Comparison of ENCODE assay signal across 8 cellular contexts in the genomic region with DNA sequence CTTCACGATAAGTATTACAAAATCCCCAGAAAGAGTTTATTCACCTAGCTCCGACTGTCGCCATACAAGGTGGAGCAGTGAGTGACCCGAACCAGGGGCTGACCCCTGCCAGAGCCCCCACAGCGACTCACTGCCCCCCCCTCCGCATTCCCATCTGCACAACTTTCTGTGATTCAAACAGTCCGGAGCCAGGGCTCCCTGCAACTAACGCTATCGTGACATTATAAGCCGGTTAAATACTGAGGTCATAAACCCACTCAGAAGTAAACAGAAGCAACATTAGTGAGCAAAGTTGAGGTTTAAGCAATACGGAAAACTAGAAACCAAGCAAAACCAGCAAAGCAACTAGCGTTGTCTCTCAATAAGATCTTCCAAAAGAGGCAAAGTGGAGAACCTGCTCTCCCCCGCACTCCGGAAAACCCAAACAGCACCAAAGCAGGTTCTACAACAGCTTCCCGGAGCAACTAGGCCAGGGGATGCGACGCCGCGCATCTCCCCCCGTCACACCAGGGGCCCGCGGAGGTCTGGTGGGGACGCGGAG. TPM values are rescaled to one million over a fixed set of nuclear protein-coding genes. Genes with fewer than 3 reads are reported as not detected.
A peak's percentile ranks its signal among the peaks of the same experiment; 100 is the strongest.
DNase-seq lines count a peak whose midpoint lies in the region; ATAC-seq and TF ChIP-seq lines count a peak whose summit lies in the region.

No MANE protein-coding gene starts in this region.

- TF ChIP-seq POLR2A in prostate gland (IDR thresholded peaks at IDR 0.05): no peak

- CTCF ChIA-PET in activated CD8-positive, alpha-beta T cell treated with anti-CD3 and anti-CD28 coated beads for 36 hours (lab: Charles Lee): interaction anchor here (0.7 to 4.5 kb wide), 13 partner anchors 8 to 350 kb away, joined by 3 to 99 read pairs (median 4); no protein-coding TSS in a partner anchor

- DNase-seq in activated CD8-positive, alpha-beta T cell treated with anti-CD3 and anti-CD28 coated beads for 36 hours: peak; percentile 28
- peak; percentile 11 for DNase-seq in globus pallidus (ENCODE audit: low spot score)
- no peak for DNase-seq in prostate gland (ENCODE audit: low spot score)
- no peak for DNase-seq in middle frontal gyrus (ENCODE audit: extremely low spot score, low spot score)

- POLR2A ChIA-PET in activated CD8-positive, alpha-beta T cell treated with anti-CD3 and anti-CD28 coated beads for 36 hours (lab: Charles Lee): interaction anchor here (0.7 to 3.1 kb wide), 11 partner anchors 9 to 825 kb away, joined by 3 to 16 read pairs (median 4); partner anchors contain the start of genes ELP6 and PTPN23

- ATAC-seq in HG03354 (IDR thresholded peaks at IDR 0.05; ENCODE audit: poor library complexity, severe bottlenecking, unreplicated experiment): peak; percentile 2
- peak; percentile 11 for ATAC-seq in activated CD8-positive, alpha-beta T cell treated with anti-CD3 and anti-CD28 coated beads for 36 hours
- no peak for ATAC-seq in HG02852 (IDR thresholded peaks at IDR 0.05; ENCODE audit: unreplicated experiment)
- no peak for ATAC-seq in HG03039 (IDR thresholded peaks at IDR 0.05; ENCODE audit: unreplicated experiment)

- peak overlapping the region; percentile 91 for H3K4me3 Mint-ChIP-seq in activated CD8-positive, alpha-beta T cell treated with anti-CD3 and anti-CD28 coated beads for 36 hours

- H3K36me3 Mint-ChIP-seq in activated CD8-positive, alpha-beta T cell treated with anti-CD3 and anti-CD28 coated beads for 36 hours (ENCODE audit: low read depth): peaks cover 16% of the 10 kb centered on the region

- peak overlapping the region; percentile 94 for H3K27ac ChIP-seq in C4-2B
- peak overlapping the region; percentile 67 to 74 for H3K27ac ChIP-seq in prostate gland

- intact Hi-C loops in activated CD8-positive, alpha-beta T cell treated with anti-CD3 and anti-CD28 coated beads for 36 hours (cut with micrococcal nuclease): no loop called here
- intact Hi-C loops in prostate gland (cut with DNase I): no loop called here

- H3K9me3 ChIP-seq in prostate gland: no peaks in the 10 kb centered on the region

- no peaks in the 10 kb centered on the region for H3K4me1 ChIP-seq in prostate gland (replicated peaks)

- no peaks in the 10 kb centered on the region for H3K36me3 ChIP-seq in prostate gland

- peak overlapping the region; percentile 85 to 99 for H3K4me3 ChIP-seq in prostate gland

- no peak for TF ChIP-seq CTCF in C4-2B (conservative IDR thresholded peaks at IDR 0.05)
- no peak for TF ChIP-seq CTCF in activated CD8-positive, alpha-beta T cell treated with anti-CD3 and anti-CD28 coated beads for 36 hours (IDR thresholded peaks at IDR 0.05)
- TF ChIP-seq CTCF in prostate gland (IDR thresholded peaks at IDR 0.05): no peak

- H3K4me1 Mint-ChIP-seq in activated CD8-positive, alpha-beta T cell treated with anti-CD3 and anti-CD28 coated beads for 36 hours (ENCODE audit: low read depth): peaks cover 32% of the 10 kb centered on the region

- no peaks in the 10 kb centered on the region for H3K27me3 Mint-ChIP-seq in activated CD8-positive, alpha-beta T cell treated with anti-CD3 and anti-CD28 coated beads for 36 hours

- H3K27me3 ChIP-seq in prostate gland (replicated peaks; ENCODE audit: insufficient read depth): no peaks in the 10 kb centered on the region

- WGBS in prostate gland: 1% methylated on average over 20 of the region's 24 CpGs

- H3K9me3 Mint-ChIP-seq in activated CD8-positive, alpha-beta T cell treated with anti-CD3 and anti-CD28 coated beads for 36 hours: no peaks in the 10 kb centered on the region

- H3K27ac Mint-ChIP-seq in activated CD8-positive, alpha-beta T cell treated with anti-CD3 and anti-CD28 coated beads for 36 hours: peak overlapping the region; percentile 79

RNA-seq across cellular contexts. Expression of gene SCAP, which starts 0.6 kb away (rescaled TPM):
- 10 to 100 TPM; 45.1 to 52.2 TPM for total RNA-seq in activated CD8-positive, alpha-beta T cell treated with anti-CD3 and anti-CD28 coated beads for 36 hours
- 100 to 1,000 TPM in 1 of 2 donors, 10 to 100 TPM in 1; 71.5 to 230 TPM for total RNA-seq in prostate gland

RNA-seq across cellular contexts. Expression of gene ELP6, which starts 38.4 kb away (rescaled TPM):
- 10 to 100 TPM; 41.4 to 41.5 TPM for total RNA-seq in activated CD8-positive, alpha-beta T cell treated with anti-CD3 and anti-CD28 coated beads for 36 hours
- total RNA-seq in prostate gland: 10 to 100 TPM; 34.7 to 45.8 TPM

Comparison
In these comparisons a context has a peak if more than half of its experiments do, and no peak if none do; other contexts are left out.
1. ATAC-seq: peak in HG03354 (single experiment) and activated CD8-positive, alpha-beta T cell treated with anti-CD3 and anti-CD28 coated beads for 36 hours (single experiment); none in HG02852 (single experiment) and HG03039 (single experiment).
2. DNase-seq: peak in activated CD8-positive, alpha-beta T cell treated with anti-CD3 and anti-CD28 coated beads for 36 hours (single experiment) and globus pallidus (single experiment); none in prostate gland (single experiment) and middle frontal gyrus (single experiment).